ENCODE assay signal across 8 cellular contexts in genomic region chr2:193348055-193348454, GRCh38.
DNase-seq lines count a peak whose midpoint lies in the region; ATAC-seq, FAIRE-seq and TF ChIP-seq lines count a peak whose summit lies in the region.

No MANE protein-coding gene starts in this region.

- H3K27ac Mint-ChIP-seq in T-helper 1 cell treated with Interleukin-12 subunit alpha and Interleukin-12 subunit beta and Interleukin-4 antibody, amounts not matched to agents 30 μg/mL and 1 μg/mL, for 36 hours, result no peak overlapping the region

- H3K4me3 ChIP-seq in PC-9 (no peak overlapping the region), endothelial cell of umbilical vein (replicated peaks in 1 of 3; ENCODE audit: insufficient read depth in 1 of 3, low read depth in 1 of 3, low read length in 3 of 3) (peak overlapping the region in 1 of 3 experiments; percentile 16), skin epidermis (peak overlapping the region in 4 of 7 experiments; percentile 20 to 41 (median 26))

- peaks cover 6% of the 10 kb centered on the region for H3K4me1 Mint-ChIP-seq in T-helper 1 cell treated with Interleukin-12 subunit alpha and Interleukin-12 subunit beta and Interleukin-4 antibody, amounts not matched to agents 30 μg/mL and 1 μg/mL, for 36 hours (ENCODE audit: low read depth)

- H3K27ac ChIP-seq in PC-9 (no peak overlapping the region), endothelial cell of umbilical vein (ENCODE audit: insufficient read depth, low read depth, low read length) (no peak overlapping the region), skin epidermis (peak overlapping the region in 2 of 21 experiments; percentile 12 to 26)

- no peak overlapping the region for H3K9ac ChIP-seq in endothelial cell of umbilical vein (replicated peaks; ENCODE audit: extremely low read depth, insufficient read depth, low read length)

- H3K9me1 ChIP-seq in endothelial cell of umbilical vein (replicated peaks; ENCODE audit: control insufficient read depth, extremely low read depth, insufficient read depth, low read length), result no peaks in the 10 kb centered on the region

- peak overlapping the region; percentile 68 for H3K4me3 Mint-ChIP-seq in T-helper 1 cell treated with Interleukin-12 subunit alpha and Interleukin-12 subunit beta and Interleukin-4 antibody, amounts not matched to agents 30 μg/mL and 1 μg/mL, for 36 hours

- H3K4me1 ChIP-seq in PC-9 (replicated peaks; ENCODE audit: insufficient read depth), result no peaks in the 10 kb centered on the region
- H3K4me1 ChIP-seq in endothelial cell of umbilical vein (ENCODE audit: control insufficient read depth, extremely low read depth, insufficient read depth, low read length), result no peaks in the 10 kb centered on the region

- H3F3A ChIP-seq in PC-9 (ENCODE audit: insufficient read depth, low read depth), result no peaks in the 10 kb centered on the region

- H3K9me2 ChIP-seq in PC-9 (ENCODE audit: insufficient read depth), result no peaks in the 10 kb centered on the region

- FAIRE-seq in endothelial cell of umbilical vein (lab: Jason Lieb, UNC), result no peak

- DNase-seq in T-helper 1 cell, result no peak
- no peak for DNase-seq in PC-9
- DNase-seq in endothelial cell of umbilical vein (ENCODE audit: low read depth, low spot score), result no peak
- no peak for DNase-seq in GM19238 (ENCODE audit: insufficient read length, low spot score)
- no peak for DNase-seq in activated effector memory CD4-positive, alpha-beta T cell treated with anti-CD3 and anti-CD28 coated beads, Interleukin-2, amount 50 U/mL, for 16 hours

- intact Hi-C loops in PC-9 (cut with micrococcal nuclease; ENCODE audit: unreplicated experiment) (no loop called here), endothelial cell of umbilical vein (cut with micrococcal nuclease) (no loop called here)

- H2AFZ ChIP-seq in PC-9 (no peak overlapping the region; the same call in 1 of the 2 replicates), endothelial cell of umbilical vein (ENCODE audit: low read depth, low read length) (peak overlapping the region; percentile 72)

- H3K36me3 ChIP-seq in PC-9 (ENCODE audit: low read depth) (no peaks in the 10 kb centered on the region), endothelial cell of umbilical vein (ENCODE audit: control insufficient read depth in 2 of 2, extremely low read depth in 1 of 2, insufficient read depth in 2 of 2, low read length in 2 of 2) (no peaks in the 10 kb centered on the region)

- H3K79me2 ChIP-seq in PC-9 (ENCODE audit: low read depth), result no peaks in the 10 kb centered on the region
- no peaks in the 10 kb centered on the region for H3K79me2 ChIP-seq in endothelial cell of umbilical vein (ENCODE audit: control insufficient read depth, insufficient read depth, low read length)

- CTCF ChIA-PET in PC-9 (lab: Charles Lee), result no interaction called here
- CTCF ChIA-PET in endothelial cell of umbilical vein (lab: Charles Lee), result no interaction called here

- H3K4me2 ChIP-seq in PC-9 (peak overlapping the region; percentile 25; the same call in 1 of the 2 replicates), endothelial cell of umbilical vein (ENCODE audit: insufficient read depth, low read length) (peak overlapping the region; percentile 37)

- H3K9me3 Mint-ChIP-seq in T-helper 1 cell treated with Interleukin-12 subunit alpha and Interleukin-12 subunit beta and Interleukin-4 antibody, amounts not matched to agents 30 μg/mL and 1 μg/mL, for 36 hours, result no peaks in the 10 kb centered on the region

- H4K20me1 ChIP-seq in PC-9 (ENCODE audit: insufficient read depth) (no peaks in the 10 kb centered on the region), endothelial cell of umbilical vein (replicated peaks; ENCODE audit: control insufficient read depth, extremely low read depth, insufficient read depth, low read length) (no peaks in the 10 kb centered on the region)

- no peak for ATAC-seq in HG02623 (IDR thresholded peaks at IDR 0.05; ENCODE audit: unreplicated experiment)

- BruUV-seq in PC-9 (replicated peaks; lab: Mats Ljungman, UMichigan) (no TSS peak), endothelial cell of umbilical vein (replicated peaks; lab: Mats Ljungman, UMichigan) (no TSS peak)

- H3K9me3 ChIP-seq in PC-9 (ENCODE audit: insufficient read depth, low read depth) (no peaks in the 10 kb centered on the region), endothelial cell of umbilical vein (replicated peaks; ENCODE audit: control insufficient read depth, insufficient read depth, low read length) (no peaks in the 10 kb centered on the region)

- no peaks in the 10 kb centered on the region for H3K36me3 Mint-ChIP-seq in T-helper 1 cell treated with Interleukin-12 subunit alpha and Interleukin-12 subunit beta and Interleukin-4 antibody, amounts not matched to agents 30 μg/mL and 1 μg/mL, for 36 hours (ENCODE audit: low read depth)

- no peaks in the 10 kb centered on the region for H3K27me3 ChIP-seq in PC-9 (ENCODE audit: insufficient read depth, low read depth)
- no peaks in the 10 kb centered on the region for H3K27me3 ChIP-seq in endothelial cell of umbilical vein (ENCODE audit: control insufficient read depth in 2 of 2, insufficient read depth in 2 of 2, low read length in 2 of 2)

- dilution Hi-C loops in endothelial cell of umbilical vein (cut with MboI; ENCODE audit: extremely low pct_ligation_motif_present, low sequenced_read_pairs), result no loop called here

- no peaks in the 10 kb centered on the region for H3K27me3 Mint-ChIP-seq in T-helper 1 cell treated with Interleukin-12 subunit alpha and Interleukin-12 subunit beta and Interleukin-4 antibody, amounts not matched to agents 30 μg/mL and 1 μg/mL, for 36 hours (ENCODE audit: low read depth)

- POLR2A ChIA-PET in PC-9 (lab: Charles Lee; ENCODE audit: unreplicated experiment) (no interaction called here), endothelial cell of umbilical vein (lab: Charles Lee) (no interaction called here)

- TF ChIP-seq POLR2A in endothelial cell of umbilical vein (IDR thresholded peaks at IDR 0.05; ENCODE audit: low read depth, low read length), result no peak

- TF ChIP-seq CTCF in PC-9 (conservative IDR thresholded peaks at IDR 0.05), result no peak
- TF ChIP-seq CTCF in endothelial cell of umbilical vein (IDR thresholded peaks at IDR 0.05; ENCODE audit: extremely low read depth in 1 of 2, insufficient read depth in 1 of 2, low read depth in 1 of 2, low read length in 2 of 2), result no peak

TF ChIP-seq in endothelial cell of umbilical vein, 7 proteins besides CTCF, POLR2A, EP300 and RAD21:
- no peak for TF ChIP-seq FOS (IDR thresholded peaks at IDR 0.05; ENCODE audit: borderline replicate concordance, insufficient read depth, low read length)
- TF ChIP-seq POLR2AphosphoS5 (IDR thresholded peaks at IDR 0.05; ENCODE audit: insufficient read depth, low read depth, low read length), result no peak
- no peak for TF ChIP-seq GATA2 (IDR thresholded peaks at IDR 0.05; ENCODE audit: insufficient read depth, insufficient read length, low read depth, low read length)
- TF ChIP-seq MYC (IDR thresholded peaks at IDR 0.05; ENCODE audit: low read depth, low read length), result no peak
- TF ChIP-seq MAX (IDR thresholded peaks at IDR 0.05; ENCODE audit: insufficient read depth, insufficient read length), result no peak
- no peak for TF ChIP-seq EZH2 (IDR thresholded peaks at IDR 0.05; ENCODE audit: borderline replicate concordance, low read depth, low read length, severe bottlenecking)
- TF ChIP-seq JUN (IDR thresholded peaks at IDR 0.05; ENCODE audit: borderline replicate concordance, insufficient read depth, insufficient read length, low read depth), result no peak
